ENCODE assay signal across 8 cellular contexts in genomic region chr13:32316476-32316875, GRCh38. TPM values are rescaled to one million over a fixed set of nuclear protein-coding genes. Genes with fewer than 3 reads are reported as not detected.
DNase-seq lines count a peak whose midpoint lies in the region; ATAC-seq and TF ChIP-seq lines count a peak whose summit lies in the region.

No MANE protein-coding gene starts in this region.

- TF ChIP-seq CTCF in GM12875 (IDR thresholded peaks at IDR 0.05; ENCODE audit: borderline replicate concordance, insufficient read depth, low read depth, low read length): no peak
- TF ChIP-seq CTCF in progenitor cell of endocrine pancreas (IDR thresholded peaks at IDR 0.05; ENCODE audit: unreplicated experiment): no peak

- H3K4me1 Mint-ChIP-seq in effector memory CD8-positive, alpha-beta T cell (ENCODE audit: low read depth in 2 of 2): peaks cover 6 to 12% of the 10 kb centered on the region in 2 donors
- peaks cover 5% of the 10 kb centered on the region for H3K4me1 Mint-ChIP-seq in progenitor cell of endocrine pancreas (ENCODE audit: low read depth)

- no peaks in the 10 kb centered on the region for H3K9me3 Mint-ChIP-seq in effector memory CD8-positive, alpha-beta T cell
- H3K9me3 Mint-ChIP-seq in progenitor cell of endocrine pancreas (ENCODE audit: low read depth): no peaks in the 10 kb centered on the region

- peak overlapping the region; percentile 98 for H3K4me3 Mint-ChIP-seq in effector memory CD8-positive, alpha-beta T cell
- H3K4me3 Mint-ChIP-seq in progenitor cell of endocrine pancreas (ENCODE audit: low read depth): peak overlapping the region; percentile 91

- peak; percentile 37 for DNase-seq in OCI-M1 (lab: John Stamatoyannopoulos, UW)
- no peak for DNase-seq in effector memory CD8-positive, alpha-beta T cell
- no peak for DNase-seq in progenitor cell of endocrine pancreas (ENCODE audit: low spot score, unreplicated experiment)
- no peak for DNase-seq in DMS79 treated with DMSO at 0.1 percent for 48 hours (lab: John Stamatoyannopoulos, UW)
- DNase-seq in DMS153 (lab: John Stamatoyannopoulos, UW): no peak
- DNase-seq in SW 1271 (lab: John Stamatoyannopoulos, UW): no peak

- no peak for ATAC-seq in effector memory CD8-positive, alpha-beta T cell (replicated peaks)
- ATAC-seq in GM18519 (IDR thresholded peaks at IDR 0.05; ENCODE audit: low FRiP score, unreplicated experiment): no peak

- peak overlapping the region; percentile 99 for H3K4me3 ChIP-seq in GM12875 (ENCODE audit: low read depth, low read length)

- H3K27me3 Mint-ChIP-seq in effector memory CD8-positive, alpha-beta T cell: no peaks in the 10 kb centered on the region
- H3K27me3 Mint-ChIP-seq in progenitor cell of endocrine pancreas: peaks cover 3% of the 10 kb centered on the region

- peaks cover 15% of the 10 kb centered on the region for H3K36me3 Mint-ChIP-seq in effector memory CD8-positive, alpha-beta T cell (ENCODE audit: insufficient read depth)
- no peaks in the 10 kb centered on the region for H3K36me3 Mint-ChIP-seq in progenitor cell of endocrine pancreas (ENCODE audit: insufficient read depth)

- no peak overlapping the region for H3K27ac Mint-ChIP-seq in effector memory CD8-positive, alpha-beta T cell
- H3K27ac Mint-ChIP-seq in progenitor cell of endocrine pancreas: peak overlapping the region; percentile 100

RNA-seq across cellular contexts. Expression of gene BRCA2, which starts 1.2 kb away (rescaled TPM):
- total RNA-seq in progenitor cell of endocrine pancreas: 11.3 and 14.7 TPM in 2 replicates

RNA-seq across cellular contexts. Expression of gene ZAR1L, which starts 1.3 kb away (rescaled TPM):
- total RNA-seq in progenitor cell of endocrine pancreas: not detected in 2 replicates
